1 cellular context compared by ENCODE assay signal in genomic region chr12:95700316-95700785, GRCh38.
TF ChIP-seq lines count a peak whose summit lies in the region.

No MANE protein-coding gene starts in this region.

TF ChIP-seq in SK-N-SH, 30 proteins besides CTCF, POLR2A, EP300 and RAD21 (continued from another document):
- TF ChIP-seq, protein P1, sequence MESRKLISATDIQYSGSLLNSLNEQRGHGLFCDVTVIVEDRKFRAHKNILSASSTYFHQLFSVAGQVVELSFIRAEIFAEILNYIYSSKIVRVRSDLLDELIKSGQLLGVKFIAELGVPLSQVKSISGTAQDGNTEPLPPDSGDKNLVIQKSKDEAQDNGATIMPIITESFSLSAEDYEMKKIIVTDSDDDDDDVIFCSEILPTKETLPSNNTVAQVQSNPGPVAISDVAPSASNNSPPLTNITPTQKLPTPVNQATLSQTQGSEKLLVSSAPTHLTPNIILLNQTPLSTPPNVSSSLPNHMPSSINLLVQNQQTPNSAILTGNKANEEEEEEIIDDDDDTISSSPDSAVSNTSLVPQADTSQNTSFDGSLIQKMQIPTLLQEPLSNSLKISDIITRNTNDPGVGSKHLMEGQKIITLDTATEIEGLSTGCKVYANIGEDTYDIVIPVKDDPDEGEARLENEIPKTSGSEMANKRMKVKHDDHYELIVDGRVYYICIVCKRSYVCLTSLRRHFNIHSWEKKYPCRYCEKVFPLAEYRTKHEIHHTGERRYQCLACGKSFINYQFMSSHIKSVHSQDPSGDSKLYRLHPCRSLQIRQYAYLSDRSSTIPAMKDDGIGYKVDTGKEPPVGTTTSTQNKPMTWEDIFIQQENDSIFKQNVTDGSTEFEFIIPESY (IDR thresholded peaks at IDR 0.05; ENCODE audit: borderline replicate concordance, low read depth), result no peak
- TF ChIP-seq TCF12 (IDR thresholded peaks at IDR 0.05), result no peak
